In genomic region chrX:25648790-25649189, GRCh38 we compare ENCODE assay signal across 4 cellular contexts.
A peak's percentile ranks its signal among the peaks of the same experiment; 100 is the strongest.
TF ChIP-seq lines count a peak whose summit lies in the region.

No MANE protein-coding gene starts in this region.

TF ChIP-seq in HepG2, 621 proteins besides CTCF, POLR2A, EP300 and RAD21 (continues in another document):
- TF ChIP-seq SRSF9 (IDR thresholded peaks at IDR 0.05; ENCODE audit: borderline replicate concordance, insufficient read depth, low read depth, low read length, poor library complexity, severe bottlenecking), result no peak
- TF ChIP-seq ZNF143 (CRISPR knock-in tag; IDR thresholded peaks at IDR 0.05), result no peak
- peak; percentile 73 for TF ChIP-seq MAFF (IDR thresholded peaks at IDR 0.05; ENCODE audit: low read depth, low read length)
- no peak for TF ChIP-seq ZNF30 (CRISPR knock-in tag; IDR thresholded peaks at IDR 0.05)
- TF ChIP-seq ATF7-NPFF (CRISPR knock-in tag; IDR thresholded peaks at IDR 0.05; ENCODE audit: low read depth), result no peak
- TF ChIP-seq MAFK (conservative IDR thresholded peaks at IDR 0.05 in 1 of 2, IDR thresholded peaks at IDR 0.05 in 1 of 2; ENCODE audit: low read length in 2 of 2), result peak; percentile 73 to 83

TF ChIP-seq in A549, 52 proteins besides CTCF, POLR2A, EP300 and RAD21:
- peak; percentile 66 for TF ChIP-seq MAFK (IDR thresholded peaks at IDR 0.05; ENCODE audit: partially characterized antibody)
- TF ChIP-seq POLR2AphosphoS2 (conservative IDR thresholded peaks at IDR 0.05; ENCODE audit: low read length), result no peak

TF ChIP-seq in IMR-90, 13 proteins besides CTCF, POLR2A, EP300 and RAD21:
- TF ChIP-seq FOS (IDR thresholded peaks at IDR 0.05; ENCODE audit: low read depth, low read length) (no peak), MAZ (IDR thresholded peaks at IDR 0.05; ENCODE audit: borderline replicate concordance, low read depth, low read length) (no peak), NFE2L2 (IDR thresholded peaks at IDR 0.05; ENCODE audit: low read depth, low read length) (no peak), USF2 (IDR thresholded peaks at IDR 0.05; ENCODE audit: low read depth, low read length) (no peak), MAFK (IDR thresholded peaks at IDR 0.05; ENCODE audit: low read depth, low read length) (peak; percentile 89), RCOR1 (IDR thresholded peaks at IDR 0.05; ENCODE audit: insufficient replicate concordance, low read length) (no peak), CHD1 (IDR thresholded peaks at IDR 0.05; ENCODE audit: low read depth, low read length) (no peak)

TF ChIP-seq in K562, 482 proteins besides CTCF, POLR2A, EP300 and RAD21:
- TF ChIP-seq SPI1 (IDR thresholded peaks at IDR 0.05; ENCODE audit: borderline replicate concordance, low read depth, low read length) (no peak), ZNF717 (CRISPR knock-in tag; IDR thresholded peaks at IDR 0.05) (no peak), ZNF395 (CRISPR knock-in tag; IDR thresholded peaks at IDR 0.05) (no peak), ZFX (CRISPR knock-in tag; IDR thresholded peaks at IDR 0.05) (no peak), KDM2B (CRISPR knock-in tag; IDR thresholded peaks at IDR 0.05) (no peak), ZNF408 (CRISPR knock-in tag; IDR thresholded peaks at IDR 0.05; ENCODE audit: low read depth) (no peak), SAFB2 (IDR thresholded peaks at IDR 0.05; ENCODE audit: borderline replicate concordance, low read depth, low read length, severe bottlenecking) (no peak), RCOR1 (IDR thresholded peaks at IDR 0.05; ENCODE audit: borderline replicate concordance in 1 of 2, low read depth in 2 of 2, low read length in 2 of 2) (no peak), THRB (CRISPR knock-in tag; conservative IDR thresholded peaks at IDR 0.05) (no peak), CGGBP1 (CRISPR knock-in tag; IDR thresholded peaks at IDR 0.05) (no peak), HDAC1 (IDR thresholded peaks at IDR 0.05) (no peak), THRAP3 (IDR thresholded peaks at IDR 0.05; ENCODE audit: borderline replicate concordance) (no peak), MAFG (tag; conservative IDR thresholded peaks at IDR 0.05) (0 out of 2 replicates have a peak, but pooled peaks have one; percentile 7), HMGXB4 (CRISPR knock-in tag; IDR thresholded peaks at IDR 0.05) (no peak), NR2C2 (CRISPR knock-in tag; IDR thresholded peaks at IDR 0.05) (no peak), NR2C2 (tag; IDR thresholded peaks at IDR 0.05) (no peak), PTTG1 (tag; IDR thresholded peaks at IDR 0.05; ENCODE audit: low read depth) (no peak), STAG1 (CRISPR knock-in tag; IDR thresholded peaks at IDR 0.05; ENCODE audit: borderline replicate concordance) (no peak), MAFK (IDR thresholded peaks at IDR 0.05; ENCODE audit: low read length) (peak; percentile 42; the same call in 1 of the 2 replicates), KDM1A (IDR thresholded peaks at IDR 0.05) (no peak), ZNF143 (CRISPR knock-in tag; IDR thresholded peaks at IDR 0.05) (no peak), PML (IDR thresholded peaks at IDR 0.05; ENCODE audit: low read length) (no peak), IRF2 (CRISPR knock-in tag; IDR thresholded peaks at IDR 0.05) (no peak), ZNF316 (IDR thresholded peaks at IDR 0.05) (peak; percentile 7; the same call in 1 of the 2 replicates), MAFF (IDR thresholded peaks at IDR 0.05; ENCODE audit: low read length) (0 out of 2 replicates have a peak, but pooled peaks have one; percentile 19), ZNF518B (CRISPR knock-in tag; IDR thresholded peaks at IDR 0.05) (no peak), GTF2A2 (tag; IDR thresholded peaks at IDR 0.05) (no peak), ASH1L (IDR thresholded peaks at IDR 0.05; ENCODE audit: borderline replicate concordance, low read depth, partially characterized antibody) (no peak), ZNF407 (IDR thresholded peaks at IDR 0.05; ENCODE audit: low read depth) (no peak), ZC3H8 (IDR thresholded peaks at IDR 0.05) (no peak), SNAPC5 (CRISPR knock-in tag; IDR thresholded peaks at IDR 0.05) (no peak)
